1 cellular context compared by ENCODE assay signal in the genomic region with DNA sequence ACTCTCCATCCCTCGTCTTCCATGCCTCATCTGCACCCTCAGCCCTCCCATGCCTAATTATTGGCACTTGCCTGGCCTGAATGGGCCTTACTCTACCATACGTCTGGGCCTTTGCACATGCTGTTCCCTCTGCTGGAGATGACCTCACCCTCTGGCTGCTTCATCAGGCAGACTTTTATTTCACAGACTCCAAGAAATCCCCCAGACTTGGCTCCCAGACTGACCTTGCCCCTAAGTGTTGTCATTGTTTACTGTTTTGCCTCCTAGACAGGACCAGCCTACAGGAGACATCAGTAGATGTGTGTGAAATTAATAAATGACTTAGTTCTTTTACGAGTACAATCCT.
TF ChIP-seq lines count a peak whose summit lies in the region.

No MANE protein-coding gene starts in this region.

TF ChIP-seq in HepG2, 621 proteins besides CTCF, POLR2A, EP300 and RAD21:
- TF ChIP-seq TEAD3 (CRISPR knock-in tag; optimal IDR thresholded peaks at IDR 0.05; ENCODE audit: borderline replicate concordance) (no peak), RARA (CRISPR knock-in tag; IDR thresholded peaks at IDR 0.05) (no peak), ZNF660 (CRISPR knock-in tag; IDR thresholded peaks at IDR 0.05; ENCODE audit: borderline replicate concordance, low read depth) (no peak), ZNF678 (CRISPR knock-in tag; IDR thresholded peaks at IDR 0.05) (no peak), POLR2AphosphoS2 (IDR thresholded peaks at IDR 0.05; ENCODE audit: low read depth, low read length) (no peak), BHLHE40 (IDR thresholded peaks at IDR 0.05; ENCODE audit: low read length) (no peak), ERF (CRISPR knock-in tag; IDR thresholded peaks at IDR 0.05) (no peak)
